8 cellular contexts compared by ENCODE assay signal in genomic region chr10:102775201-102775972, GRCh38. TPM values are rescaled to one million over a fixed set of nuclear protein-coding genes. Genes with fewer than 3 reads are reported as not detected.
DNase-seq lines count a peak whose midpoint lies in the region; ATAC-seq and TF ChIP-seq lines count a peak whose summit lies in the region.

No MANE protein-coding gene starts in this region.

- no peak for TF ChIP-seq CTCF in breast epithelium (IDR thresholded peaks at IDR 0.05)
- TF ChIP-seq CTCF in left lung (IDR thresholded peaks at IDR 0.05) = no peak
- no peak for TF ChIP-seq CTCF in smooth muscle cell (IDR thresholded peaks at IDR 0.05; ENCODE audit: borderline replicate concordance, insufficient read depth, poor library complexity, severe bottlenecking)

- H3K4me2 ChIP-seq in smooth muscle cell = peak overlapping the region; percentile 88

- no peak overlapping the region for H2AFZ ChIP-seq in smooth muscle cell (ENCODE audit: low read depth)

- no peak overlapping the region; the same call in 1 of the 2 replicates for H3K27ac ChIP-seq in HUES6 (ENCODE audit: low read depth, low read length)
- H3K27ac ChIP-seq in breast epithelium = peak overlapping the region; percentile 92 to 93
- H3K27ac ChIP-seq in left lung = peak overlapping the region; percentile 72 to 96
- peak overlapping the region; percentile 99 for H3K27ac ChIP-seq in smooth muscle cell (ENCODE audit: low read depth)

- H3K4me1 ChIP-seq in HUES6 (ENCODE audit: control insufficient read depth, insufficient read depth, low read length) = peaks cover 51% of the 10 kb centered on the region
- H3K4me1 ChIP-seq in breast epithelium = peaks cover 18 to 26% of the 10 kb centered on the region in 2 donors
- peaks cover 40 to 87% of the 10 kb centered on the region in 2 donors for H3K4me1 ChIP-seq in left lung
- H3K4me1 ChIP-seq in smooth muscle cell (ENCODE audit: low read depth) = peaks cover 56% of the 10 kb centered on the region

- peaks cover 34% of the 10 kb centered on the region for H3F3A ChIP-seq in smooth muscle cell (ENCODE audit: low read depth)

- no peaks in the 10 kb centered on the region for H3K27me3 ChIP-seq in HUES6 (ENCODE audit: control insufficient read depth, insufficient read depth, low read length)
- H3K27me3 ChIP-seq in breast epithelium = no peaks in the 10 kb centered on the region
- H3K27me3 ChIP-seq in left lung = no peaks in the 10 kb centered on the region
- no peaks in the 10 kb centered on the region for H3K27me3 ChIP-seq in smooth muscle cell (ENCODE audit: low read depth)

- TF ChIP-seq POLR2A in breast epithelium (IDR thresholded peaks at IDR 0.05) = no peak

- intact Hi-C loops in breast epithelium (cut with DNase I; ENCODE audit: low total_unique reads) (no loop called here), left lung (cut with DNase I) (no loop called here)

- DNase-seq in breast epithelium (ENCODE audit: low spot score in 2 of 2) (peak in 1 of 2 donors; percentile 51), left lung (no peak), smooth muscle cell (lab: John Stamatoyannopoulos, UW; ENCODE audit: unreplicated experiment) (no peak), NCI-H2107 treated with DMSO at 0.1 percent for 48 hours (lab: John Stamatoyannopoulos, UW; ENCODE audit: unreplicated experiment) (no peak), HPDE6-E6E7 (ENCODE audit: extremely low spot score) (no peak), SKM-1 (lab: John Stamatoyannopoulos, UW; ENCODE audit: unreplicated experiment) (no peak)

- H3K9me3 ChIP-seq in HUES6 (ENCODE audit: control insufficient read depth, insufficient read depth, low read depth, low read length) (no peaks in the 10 kb centered on the region), breast epithelium (no peaks in the 10 kb centered on the region), left lung (no peaks in the 10 kb centered on the region), smooth muscle cell (replicated peaks; ENCODE audit: low read depth) (no peaks in the 10 kb centered on the region)

- H3K4me3 ChIP-seq in HUES6 (ENCODE audit: low read depth, low read length) = peak overlapping the region; percentile 40; the same call in 1 of the 2 replicates
- H3K4me3 ChIP-seq in breast epithelium = peak overlapping the region; percentile 42 to 65 (median 45)
- peak overlapping the region in 1 of 2 donors; percentile 21 for H3K4me3 ChIP-seq in left lung
- H3K4me3 ChIP-seq in smooth muscle cell = peak overlapping the region; percentile 46

- H3K9ac ChIP-seq in HUES6 (ENCODE audit: low read length) (peak overlapping the region; percentile 84), smooth muscle cell (ENCODE audit: low read depth) (peak overlapping the region; percentile 59)

- ATAC-seq in left lung = no peak
- ATAC-seq in GM21423 (IDR thresholded peaks at IDR 0.05; ENCODE audit: unreplicated experiment) = no peak

- WGBS in smooth muscle cell (ENCODE audit: low lambda C conversion rate) = 64% methylated on average over 16 of the region's 16 CpGs

- no peaks in the 10 kb centered on the region for H3K36me3 ChIP-seq in HUES6 (ENCODE audit: control insufficient read depth, insufficient read depth, low read length)
- no peaks in the 10 kb centered on the region for H3K36me3 ChIP-seq in breast epithelium
- H3K36me3 ChIP-seq in left lung = no peaks in the 10 kb centered on the region
- no peaks in the 10 kb centered on the region for H3K36me3 ChIP-seq in smooth muscle cell (ENCODE audit: low read depth)

- peaks cover 8% of the 10 kb centered on the region for H3K79me2 ChIP-seq in smooth muscle cell (ENCODE audit: low read depth)

- H4K20me1 ChIP-seq in smooth muscle cell (ENCODE audit: low read depth) = peaks cover 29% of the 10 kb centered on the region

RNA-seq across cellular contexts. Expression of gene WBP1L, which starts 31.6 kb away (rescaled TPM):
- 100 to 1,000 TPM; 114 to 174 (median 143) TPM for total RNA-seq in breast epithelium
- 10 to 100 TPM; 48.4 to 49.8 TPM for total RNA-seq in left lung
- total RNA-seq in smooth muscle cell = 33.9 and 45.3 TPM in 2 replicates
- polyA plus RNA-seq in smooth muscle cell = 18.0 and 18.2 TPM in 2 replicates
